Comparison of ENCODE assay signal across 24 cellular contexts in genomic region chr3:184949570-184949969, GRCh38.
DNase-seq lines count a peak whose midpoint lies in the region; ATAC-seq, FAIRE-seq and TF ChIP-seq lines count a peak whose summit lies in the region.
"Had no signal": no experiment of that assay in that cellular context is flagged by ENCODE, and none has a peak within 500 bp of the region (broad histone marks: within the 10 kb centered on the region; RNA-seq: fewer than 3 reads in every experiment).

No MANE protein-coding gene starts in this region.

- H3K4me3 Mint-ChIP-seq in WTC11 = no peak overlapping the region
- H3K4me3 Mint-ChIP-seq: CD14-positive monocyte; CD4-positive, alpha-beta T cell; CD8-positive, alpha-beta memory T cell; HFFc6 had no signal

- H3K36me3 ChIP-seq in hepatocyte (replicated peaks; ENCODE audit: insufficient read depth, low read depth) = no peaks in the 10 kb centered on the region
- H3K36me3 ChIP-seq: BE2C, HAP-1 had no signal

- H3K9me3 ChIP-seq in A549 = no peaks in the 10 kb centered on the region
- H3K9me3 ChIP-seq in hepatocyte (ENCODE audit: low read depth) = no peaks in the 10 kb centered on the region
- H3K9me3 ChIP-seq: BE2C, HAP-1 had no signal

- FAIRE-seq in A549 (lab: Jason Lieb, UNC) (no peak), H54 (lab: Jason Lieb, UNC) (peak; percentile 53)
- FAIRE-seq: D721Med, GM12891, GM18507, H1 had no signal

- ATAC-seq in A549 (no peak), WTC11 (no peak), HG03135 (IDR thresholded peaks at IDR 0.05; ENCODE audit: unreplicated experiment) (no peak)

- peaks cover 28% of the 10 kb centered on the region for H3K4me1 Mint-ChIP-seq in WTC11
- H3K4me1 Mint-ChIP-seq: CD14-positive monocyte; CD8-positive, alpha-beta memory T cell had no signal

- H3K27me3 ChIP-seq in hepatocyte = no peaks in the 10 kb centered on the region
- H3K27me3 ChIP-seq: BE2C; BLaER1 treated with 17β-estradiol and CSF1 and Interleukin-3, amounts not matched to agents 10 nM and 100 nM had no signal

- H3K79me2 ChIP-seq in hepatocyte = no peaks in the 10 kb centered on the region

- POLR2A ChIA-PET in A549 (lab: Yijun Ruan, JAX) (no interaction called here), WTC11 (lab: Charles Lee) (no interaction called here)

- H3K27ac ChIP-seq in A549 (no peak overlapping the region), hepatocyte (peak overlapping the region; percentile 4)
- H3K27ac ChIP-seq: BLaER1 treated with 17β-estradiol and CSF1 and Interleukin-3, amounts not matched to agents 10 nM and 100 nM had no signal

- H3K4me2 ChIP-seq in A549 (no peak overlapping the region), hepatocyte (no peak overlapping the region)
- H3K4me2 ChIP-seq: BLaER1 treated with 17β-estradiol and CSF1 and Interleukin-3, amounts not matched to agents 10 nM and 100 nM had no signal

- H4K20me1 ChIP-seq in hepatocyte (ENCODE audit: insufficient read depth, poor library complexity, severe bottlenecking) = no peaks in the 10 kb centered on the region

- TF ChIP-seq POLR2A in A549 (IDR thresholded peaks at IDR 0.05; ENCODE audit: low read length) (no peak), H54 (IDR thresholded peaks at IDR 0.05; ENCODE audit: low read depth, low read length) (no peak)

- H3K4me3 ChIP-seq in A549 (no peak overlapping the region), hepatocyte (no peak overlapping the region)
- H3K4me3 ChIP-seq: BLaER1 treated with 17β-estradiol and CSF1 and Interleukin-3, amounts not matched to agents 10 nM and 100 nM; HAP-1 had no signal

- H3K4me1 ChIP-seq in A549 (no peaks in the 10 kb centered on the region), hepatocyte (ENCODE audit: insufficient read depth) (peaks cover 17% of the 10 kb centered on the region)
- H3K4me1 ChIP-seq: BLaER1 treated with 17β-estradiol and CSF1 and Interleukin-3, amounts not matched to agents 10 nM and 100 nM; HAP-1 had no signal

- H3K9me3 Mint-ChIP-seq in WTC11 = peaks cover 3% of the 10 kb centered on the region; the same call in 1 of the 2 replicates
- H3K9me3 Mint-ChIP-seq: CD14-positive monocyte; CD4-positive, alpha-beta T cell; CD8-positive, alpha-beta memory T cell; HFFc6 had no signal

- no peak overlapping the region for H2AFZ ChIP-seq in hepatocyte

- TF ChIP-seq EP300 in A549 (IDR thresholded peaks at IDR 0.05) = no peak

- peaks cover 11% of the 10 kb centered on the region for H3K36me3 Mint-ChIP-seq in WTC11

- H3K9me2 ChIP-seq in hepatocyte (replicated peaks; ENCODE audit: insufficient read depth) = no peaks in the 10 kb centered on the region

- TF ChIP-seq RAD21 in A549 (conservative IDR thresholded peaks at IDR 0.05 in 1 of 2, IDR thresholded peaks at IDR 0.05 in 1 of 2) = no peak

- CTCF ChIA-PET in A549 (lab: Yijun Ruan, JAX) = no interaction called here
- CTCF ChIA-PET in WTC11 (lab: Charles Lee) = interaction anchor here (0.6 kb wide), 1 partner anchor 75 kb away, joined by 3 read pairs; no protein-coding TSS in a partner anchor

- TF ChIP-seq CTCF in A549 (IDR thresholded peaks at IDR 0.05) (no peak), WTC11 (IDR thresholded peaks at IDR 0.05) (no peak), hepatocyte (IDR thresholded peaks at IDR 0.05; ENCODE audit: poor library complexity) (no peak)

- no peaks in the 10 kb centered on the region for H3K27me3 Mint-ChIP-seq in WTC11 (ENCODE audit: low read depth)
- H3K27me3 Mint-ChIP-seq: CD4-positive, alpha-beta T cell; CD8-positive, alpha-beta memory T cell had no signal

- H3K27ac Mint-ChIP-seq in WTC11 = peak overlapping the region; percentile 43; the same call in 1 of the 2 replicates
- H3K27ac Mint-ChIP-seq: CD4-positive, alpha-beta T cell; HFFc6 had no signal

- DNase-seq in A549 (ENCODE audit: low read depth in 1 of 2, low spot score in 1 of 2) = no peak
- no peak for DNase-seq in H54 (ENCODE audit: insufficient read length, low spot score)
- DNase-seq in WTC11 (ENCODE audit: low spot score) = no peak
- no peak for DNase-seq in hepatocyte (ENCODE audit: low spot score)
- DNase-seq in HK-2 (ENCODE audit: unreplicated experiment) = no peak
- no peak for DNase-seq in DMS53 (lab: John Stamatoyannopoulos, UW)
- DNase-seq in kidney tubule cell (ENCODE audit: low spot score) = no peak
- DNase-seq: 8988T; AML-193; BE2C; CD4-positive, alpha-beta T cell; CD8-positive, alpha-beta memory T cell; DMS 273 treated with DMSO at 0.1 percent for 48 hours; DMS79 treated with DMSO at 0.1 percent for 48 hours; GF-D8; HFFc6 had no signal

TF ChIP-seq in A549, 52 proteins besides CTCF, POLR2A, EP300 and RAD21:
- TF ChIP-seq JUN (IDR thresholded peaks at IDR 0.05) (no peak), HOXB5 (CRISPR knock-in tag; IDR thresholded peaks at IDR 0.05) (no peak), FOSB (CRISPR knock-in tag; IDR thresholded peaks at IDR 0.05) (no peak), MAFK (IDR thresholded peaks at IDR 0.05; ENCODE audit: partially characterized antibody) (peak; percentile 73), ZFP36 (IDR thresholded peaks at IDR 0.05; ENCODE audit: borderline replicate concordance, partially characterized antibody) (no peak)

TF ChIP-seq in WTC11, 78 proteins besides CTCF, POLR2A, EP300 and RAD21:
- TF ChIP-seq FOXP1 (CRISPR knock-in tag; IDR thresholded peaks at IDR 0.05; ENCODE audit: borderline replicate concordance) (no peak), ESRRA (CRISPR knock-in tag; IDR thresholded peaks at IDR 0.05; ENCODE audit: borderline replicate concordance) (no peak), MXD4 (CRISPR knock-in tag; IDR thresholded peaks at IDR 0.05; ENCODE audit: borderline replicate concordance) (no peak), ZNF121 (CRISPR knock-in tag; IDR thresholded peaks at IDR 0.05) (no peak), MAX (CRISPR knock-in tag; IDR thresholded peaks at IDR 0.05) (no peak), ZNF263 (CRISPR knock-in tag; IDR thresholded peaks at IDR 0.05; ENCODE audit: low read depth) (no peak), TCF7 (CRISPR knock-in tag; IDR thresholded peaks at IDR 0.05; ENCODE audit: low read depth) (no peak), FOXP4 (CRISPR knock-in tag; IDR thresholded peaks at IDR 0.05) (no peak), FOXK1 (CRISPR knock-in tag; IDR thresholded peaks at IDR 0.05) (no peak), GRHL2 (CRISPR knock-in tag; IDR thresholded peaks at IDR 0.05; ENCODE audit: insufficient replicate concordance, severe bottlenecking) (no peak)
